1 cellular context compared by ENCODE assay signal in the genomic region with DNA sequence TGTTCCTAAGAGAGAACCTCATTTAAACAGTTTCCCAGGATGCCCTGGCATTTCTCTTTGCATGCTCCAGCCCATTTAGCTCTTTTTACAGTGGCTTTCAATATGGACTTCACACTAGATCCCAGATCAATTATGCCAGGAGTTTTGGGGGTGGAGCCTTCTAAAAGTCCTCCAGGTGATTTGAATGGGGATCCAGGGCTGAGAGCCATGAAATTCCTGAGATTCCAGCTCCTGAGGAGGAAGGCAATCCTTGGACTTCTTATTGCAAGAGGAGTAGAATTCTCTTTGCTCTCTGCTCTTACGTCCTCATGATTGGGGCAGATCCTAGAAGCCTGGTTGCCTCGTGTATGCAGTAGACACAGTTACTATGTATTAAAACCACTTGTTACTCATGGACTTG.
TF ChIP-seq lines count a peak whose summit lies in the region.

No MANE protein-coding gene starts in this region.

TF ChIP-seq in H1, 55 proteins besides CTCF, POLR2A, EP300 and RAD21:
- TF ChIP-seq KDM5A (IDR thresholded peaks at IDR 0.05; ENCODE audit: low read length) (no peak), RNF2 (IDR thresholded peaks at IDR 0.05; ENCODE audit: borderline replicate concordance, low read depth, low read length, missing control alignments, poor library complexity, severe bottlenecking) (no peak), SP1 (IDR thresholded peaks at IDR 0.05; ENCODE audit: low read depth, low read length) (0 out of 2 replicates have a peak, but pooled peaks have one; percentile 27), HDAC2 (IDR thresholded peaks at IDR 0.05; ENCODE audit: borderline replicate concordance in 1 of 2, low read depth in 2 of 2, low read length in 2 of 2) (no peak), SIX5 (IDR thresholded peaks at IDR 0.05; ENCODE audit: low read depth, low read length) (no peak), RXRA (IDR thresholded peaks at IDR 0.05; ENCODE audit: insufficient read depth, low read depth, low read length) (no peak), TEAD4 (IDR thresholded peaks at IDR 0.05; ENCODE audit: low read depth, low read length) (peak; percentile 96), SUZ12 (IDR thresholded peaks at IDR 0.05; ENCODE audit: low read length) (no peak), GTF2F1 (IDR thresholded peaks at IDR 0.05; ENCODE audit: borderline replicate concordance, low read depth, low read length) (no peak), GABPA (IDR thresholded peaks at IDR 0.05; ENCODE audit: borderline replicate concordance, insufficient read depth, low read length) (no peak), SAP30 (IDR thresholded peaks at IDR 0.05; ENCODE audit: insufficient read depth, insufficient replicate concordance, low read length) (no peak), KDM4A (IDR thresholded peaks at IDR 0.05; ENCODE audit: low read depth, low read length, severe bottlenecking) (no peak), CBX5 (IDR thresholded peaks at IDR 0.05; ENCODE audit: low read depth, low read length) (no peak)
TF ChIP-seq in H1: peak in this region for 2.
